ENCODE assay signal across 13 cellular contexts in the genomic region with DNA sequence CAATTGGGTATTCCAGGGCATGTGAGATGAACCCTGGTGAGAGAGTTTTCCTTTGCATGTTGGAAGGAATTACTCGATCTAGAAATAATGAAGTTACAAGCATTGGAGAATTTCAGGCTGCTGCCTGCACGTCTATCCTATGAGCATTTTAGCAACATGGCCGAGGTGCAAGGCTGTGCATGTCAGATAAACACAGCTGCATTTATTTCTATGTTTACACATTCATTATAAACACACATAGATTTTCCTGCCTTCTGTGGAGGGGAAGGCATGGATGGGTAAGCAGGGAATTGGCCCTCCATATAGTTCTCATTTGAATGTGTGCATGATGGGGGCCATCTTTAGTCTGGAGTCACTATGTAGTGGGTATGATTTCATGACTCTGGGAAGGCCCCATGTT. TPM values are rescaled to one million over a fixed set of nuclear protein-coding genes. Genes with fewer than 3 reads are reported as not detected.
DNase-seq lines count a peak whose midpoint lies in the region; ATAC-seq and TF ChIP-seq lines count a peak whose summit lies in the region.
"Had no signal": no experiment of that assay in that cellular context is flagged by ENCODE, and none has a peak within 500 bp of the region (broad histone marks: within the 10 kb centered on the region; RNA-seq: fewer than 3 reads in every experiment).

No MANE protein-coding gene starts in this region.

- no peak for TF ChIP-seq CTCF in endodermal cell (conservative IDR thresholded peaks at IDR 0.05)

- no peaks in the 10 kb centered on the region for H3K27me3 ChIP-seq in endodermal cell (ENCODE audit: control insufficient read depth, insufficient read depth, low read length, poor library complexity, severe bottlenecking)

- no peak overlapping the region for H3K4me3 ChIP-seq in endodermal cell (ENCODE audit: low read length)
- H3K4me3 ChIP-seq: GM23248 had no signal

- H3K36me3 ChIP-seq in endodermal cell (ENCODE audit: control insufficient read depth, insufficient read depth, low read length): peaks cover 19% of the 10 kb centered on the region

- peaks cover 6% of the 10 kb centered on the region for H3K4me1 Mint-ChIP-seq in endodermal cell
- H3K4me1 Mint-ChIP-seq: CD14-positive monocyte had no signal

- no peaks in the 10 kb centered on the region for H3K9me3 Mint-ChIP-seq in endodermal cell
- H3K9me3 Mint-ChIP-seq: CD8-positive, alpha-beta T cell had no signal

- DNase-seq in DMS53 (lab: John Stamatoyannopoulos, UW) (peak; percentile 6), DMS53 treated with DMSO at 0.1 percent for 48 hours (lab: John Stamatoyannopoulos, UW; ENCODE audit: unreplicated experiment) (no peak), NCI-H748 (lab: John Stamatoyannopoulos, UW; ENCODE audit: unreplicated experiment) (peak; percentile 52), NCI-H748 treated with DMSO at 0.1 percent for 48 hours (lab: John Stamatoyannopoulos, UW) (no peak), endodermal cell (no peak)
- DNase-seq in activated CD4-positive, alpha-beta T cell treated with anti-CD3 and anti-CD28 coated beads, Interleukin-2, amount 50 U/mL, for 48 hours: no peak
- DNase-seq: Caco-2; CD8-positive, alpha-beta T cell; GM23248; H7 had no signal

- peak overlapping the region; percentile 14 for H3K27ac Mint-ChIP-seq in endodermal cell
- H3K27ac Mint-ChIP-seq: CD14-positive monocyte; CD8-positive, alpha-beta T cell had no signal

- H3K4me1 ChIP-seq in endodermal cell (ENCODE audit: control insufficient read depth, insufficient read depth, low read length): no peaks in the 10 kb centered on the region

- H3K4me3 Mint-ChIP-seq in endodermal cell: no peak overlapping the region
- H3K4me3 Mint-ChIP-seq: CD14-positive monocyte; CD8-positive, alpha-beta T cell had no signal

- WGBS in endodermal cell (ENCODE audit: insufficient coverage in 1 of 2, insufficient read length in 1 of 2), 2 experiments: 88 to 94% methylated on average over 1 to 3 of the region's 3 CpGs

- peaks cover 15% of the 10 kb centered on the region for H3K36me3 Mint-ChIP-seq in endodermal cell (ENCODE audit: low read depth)

- ATAC-seq in GM21529 (IDR thresholded peaks at IDR 0.05; ENCODE audit: unreplicated experiment): no peak
- ATAC-seq: CD8-positive, alpha-beta T cell had no signal

- no peak overlapping the region for H3K27ac ChIP-seq in endodermal cell (ENCODE audit: low read depth, low read length)
- H3K27ac ChIP-seq: 22Rv1, GM23248 had no signal

- H3K27me3 Mint-ChIP-seq in endodermal cell (ENCODE audit: insufficient read depth): no peaks in the 10 kb centered on the region

- H3K9me3 ChIP-seq in endodermal cell (ENCODE audit: control insufficient read depth, low read length): no peaks in the 10 kb centered on the region
- H3K9me3 ChIP-seq: Caco-2 had no signal

- no peak overlapping the region for H3K9ac ChIP-seq in endodermal cell (ENCODE audit: extremely low read depth, low read length, poor library complexity, severe bottlenecking)
- H3K9ac ChIP-seq: GM23248 had no signal

RNA-seq across cellular contexts. Expression of a gene that starts 42.3 kb away (rescaled TPM):
- 10 to 100 TPM; 23.4 to 33.7 TPM for total RNA-seq in endodermal cell
- polyA plus RNA-seq in endodermal cell (2013, experiment 1 of 2): 14.4 TPM
- polyA plus RNA-seq in endodermal cell (2013, experiment 2 of 2): 15.6 TPM

Comparison
In these comparisons a context has a peak if more than half of its experiments do, and no peak if none do; other contexts are left out.
1. DNase-seq: peak in DMS53 (single experiment) and NCI-H748 (single experiment); none in DMS53 treated with DMSO at 0.1 percent for 48 hours (single experiment), NCI-H748 treated with DMSO at 0.1 percent for 48 hours (single experiment), endodermal cell (single experiment) and activated CD4-positive, alpha-beta T cell treated with anti-CD3 and anti-CD28 coated beads, Interleukin-2, amount 50 U/mL, for 48 hours (0 of 2).